In the genomic region with DNA sequence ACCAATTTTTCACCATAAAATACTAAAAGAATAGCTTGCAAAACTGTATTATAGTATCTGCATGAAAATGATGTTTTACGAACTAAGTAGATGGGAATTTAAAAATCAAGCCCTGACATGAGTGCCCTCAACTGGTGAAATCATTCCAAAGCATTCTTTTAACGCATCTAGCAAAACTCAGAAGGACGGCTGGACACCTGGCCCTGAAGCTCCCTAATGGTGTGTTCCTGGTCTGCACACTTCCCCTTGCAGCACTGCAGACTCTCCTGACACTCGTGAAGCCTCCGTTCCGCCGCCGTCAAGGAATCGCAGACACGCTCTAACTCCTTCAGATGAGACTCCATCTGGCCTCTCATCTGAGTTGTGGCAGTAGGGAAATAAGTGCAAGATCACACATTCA, we compare ENCODE assay signal across 15 cellular contexts.
DNase-seq lines count a peak whose midpoint lies in the region; ATAC-seq and TF ChIP-seq lines count a peak whose summit lies in the region.
"Had no signal": no experiment of that assay in that cellular context is flagged by ENCODE, and none has a peak within 500 bp of the region (broad histone marks: within the 10 kb centered on the region; RNA-seq: fewer than 3 reads in every experiment).

No MANE protein-coding gene starts in this region.

- TF ChIP-seq EP300 in Ishikawa (IDR thresholded peaks at IDR 0.05; ENCODE audit: borderline replicate concordance) = no peak

- H3K27me3 Mint-ChIP-seq in nephron (ENCODE audit: low read depth) = no peaks in the 10 kb centered on the region
- H3K27me3 Mint-ChIP-seq in stimulated activated memory B cell treated with anti-CD40 and anti-IgM and Interleukin-4, amounts not matched to agents 10 μg/mL and 1 μg/mL and 100 μg/mL, for 72 hours = no peaks in the 10 kb centered on the region

- TF ChIP-seq CTCF in nephron (IDR thresholded peaks at IDR 0.05; ENCODE audit: unreplicated experiment in 3 of 3) = peak in 2 of 3 experiments; percentile 26 to 33

- no peak for ATAC-seq in stimulated activated memory B cell treated with anti-CD40 and anti-IgM and Interleukin-4, amounts not matched to agents 10 μg/mL and 1 μg/mL and 100 μg/mL, for 72 hours
- ATAC-seq in HG03378 (IDR thresholded peaks at IDR 0.05; ENCODE audit: unreplicated experiment) = no peak
- ATAC-seq: activated CD4-positive, CD25-positive, alpha-beta regulatory T cell treated with anti-CD3 and anti-CD28 coated beads, Interleukin-2, amount 50 U/mL, for 24 hours; activated T-cell treated with anti-CD3 and anti-CD28 coated beads, Interleukin-2, amount 50 U/mL, for 72 hours had no signal

- H3K4me3 Mint-ChIP-seq in nephron = no peak overlapping the region
- no peak overlapping the region for H3K4me3 Mint-ChIP-seq in stimulated activated memory B cell treated with anti-CD40 and anti-IgM and Interleukin-4, amounts not matched to agents 10 μg/mL and 1 μg/mL and 100 μg/mL, for 72 hours
- H3K4me3 Mint-ChIP-seq: activated T-cell treated with anti-CD3 and anti-CD28 coated beads, Interleukin-2, amount 50 U/mL, for 72 hours had no signal

- peaks cover 51% of the 10 kb centered on the region for H3K36me3 Mint-ChIP-seq in nephron (ENCODE audit: low read depth)
- H3K36me3 Mint-ChIP-seq in stimulated activated memory B cell treated with anti-CD40 and anti-IgM and Interleukin-4, amounts not matched to agents 10 μg/mL and 1 μg/mL and 100 μg/mL, for 72 hours = peaks cover 53% of the 10 kb centered on the region

- peak; percentile 43 for DNase-seq in DMS53 (lab: John Stamatoyannopoulos, UW)
- no peak for DNase-seq in DMS53 treated with DMSO at 0.1 percent for 48 hours (lab: John Stamatoyannopoulos, UW; ENCODE audit: unreplicated experiment)
- peak; percentile 18 for DNase-seq in astrocyte of the hippocampus (ENCODE audit: low read depth, low spot score)
- DNase-seq in RPMI8226 = no peak
- DNase-seq: 8988T; activated T-cell treated with anti-CD3 and anti-CD28 coated beads, Interleukin-2, amount 50 U/mL, for 72 hours; EL; NCI-H2171 treated with DMSO at 0.1 percent for 48 hours; SIG-M5; stimulated activated naive CD4-positive, alpha-beta T cell treated with Interleukin-2 at 50 U/mL for 16 hours had no signal

- peak; percentile 4; the same call in 1 of the 2 replicates for TF ChIP-seq RAD21 in Ishikawa (IDR thresholded peaks at IDR 0.05; ENCODE audit: low read depth)

- H3K27ac Mint-ChIP-seq in nephron = no peak overlapping the region
- H3K27ac Mint-ChIP-seq in stimulated activated memory B cell treated with anti-CD40 and anti-IgM and Interleukin-4, amounts not matched to agents 10 μg/mL and 1 μg/mL and 100 μg/mL, for 72 hours = no peak overlapping the region
- H3K27ac Mint-ChIP-seq: activated T-cell treated with anti-CD3 and anti-CD28 coated beads, Interleukin-2, amount 50 U/mL, for 72 hours had no signal

- peaks cover 3% of the 10 kb centered on the region for H3K9me3 Mint-ChIP-seq in nephron
- H3K9me3 Mint-ChIP-seq in stimulated activated memory B cell treated with anti-CD40 and anti-IgM and Interleukin-4, amounts not matched to agents 10 μg/mL and 1 μg/mL and 100 μg/mL, for 72 hours = no peaks in the 10 kb centered on the region

- H3K4me1 Mint-ChIP-seq in nephron = no peaks in the 10 kb centered on the region
- H3K4me1 Mint-ChIP-seq in stimulated activated memory B cell treated with anti-CD40 and anti-IgM and Interleukin-4, amounts not matched to agents 10 μg/mL and 1 μg/mL and 100 μg/mL, for 72 hours = no peaks in the 10 kb centered on the region

TF ChIP-seq in Ishikawa, 13 proteins besides CTCF, POLR2A, EP300 and RAD21:
- no peak for TF ChIP-seq NFIC (IDR thresholded peaks at IDR 0.05)
- no peak for TF ChIP-seq REST (IDR thresholded peaks at IDR 0.05; ENCODE audit: low read depth)
- TF ChIP-seq CREB1 (IDR thresholded peaks at IDR 0.05; ENCODE audit: low read depth) = no peak
- TF ChIP-seq FOXM1 (IDR thresholded peaks at IDR 0.05; ENCODE audit: borderline replicate concordance, low read depth) = no peak
- TF ChIP-seq MAX (IDR thresholded peaks at IDR 0.05) = no peak
- no peak for TF ChIP-seq CEBPB (IDR thresholded peaks at IDR 0.05)
- TF ChIP-seq ZBTB7A (IDR thresholded peaks at IDR 0.05; ENCODE audit: low read depth) = no peak
- no peak for TF ChIP-seq TCF12 (IDR thresholded peaks at IDR 0.05; ENCODE audit: low read depth)
- no peak for TF ChIP-seq YY1 (IDR thresholded peaks at IDR 0.05; ENCODE audit: low read depth)
- TF ChIP-seq EGR1 (IDR thresholded peaks at IDR 0.05) = no peak
- TF ChIP-seq TEAD4 (IDR thresholded peaks at IDR 0.05) = no peak
- no peak for TF ChIP-seq TAF1 (IDR thresholded peaks at IDR 0.05; ENCODE audit: low read depth)
- TF ChIP-seq USF1 (IDR thresholded peaks at IDR 0.05) = no peak

Comparison
In these comparisons a context has a peak if more than half of its experiments do, and no peak if none do; other contexts are left out.
1. DNase-seq: peak in DMS53 (single experiment) and astrocyte of the hippocampus (single experiment); none in DMS53 treated with DMSO at 0.1 percent for 48 hours (single experiment) and RPMI8226 (single experiment).